In genomic region chr4:174036111-174036510, GRCh38 we compare ENCODE assay signal across 27 cellular contexts.
A peak's percentile ranks its signal among the peaks of the same experiment; 100 is the strongest.
DNase-seq lines count a peak whose midpoint lies in the region; ATAC-seq and TF ChIP-seq lines count a peak whose summit lies in the region.
"Had no signal": no experiment of that assay in that cellular context is flagged by ENCODE, and none has a peak within 500 bp of the region (broad histone marks: within the 10 kb centered on the region; RNA-seq: fewer than 3 reads in every experiment).

No MANE protein-coding gene starts in this region.

- no peaks in the 10 kb centered on the region for H3K4me1 Mint-ChIP-seq in activated T-helper 2 cell treated with anti-CD3 and anti-CD28 coated beads, Interferon-gamma antibody, Interleukin-2, Interleukin-4, amounts not matched to agents 10 μg/mL and 5 μg/mL and 100 μg/mL, durations not matched to agents 14 hours and 24 hours and 36 hours (ENCODE audit: low read depth)
- H3K4me1 Mint-ChIP-seq: activated B cell treated with CpG ODN at 0.5 μM for 24 hours; activated T-helper 17 cell treated with anti-CD3 and anti-CD28 coated beads, Interleukin-2, amount 50 U/mL, for 72 hours; stimulated activated naive B cell treated with anti-CD40 and anti-IgM and Interleukin-4, amounts not matched to agents 10 μg/mL and 1 μg/mL and 100 μg/mL, for 72 hours had no signal

- intact Hi-C loops in activated T-helper 2 cell treated with anti-CD3 and anti-CD28 coated beads, Interferon-gamma antibody, Interleukin-2, Interleukin-4, amounts not matched to agents 10 μg/mL and 5 μg/mL and 100 μg/mL, durations not matched to agents 14 hours and 24 hours and 36 hours (cut with micrococcal nuclease) = no loop called here
- intact Hi-C loops in stomach (cut with DNase I; ENCODE audit: low total_unique reads) = no loop called here
- intact Hi-C loops in lower leg skin (cut with DNase I; ENCODE audit: low total_unique reads) = no loop called here

- H3K9me3 Mint-ChIP-seq in activated T-helper 2 cell treated with anti-CD3 and anti-CD28 coated beads, Interferon-gamma antibody, Interleukin-2, Interleukin-4, amounts not matched to agents 10 μg/mL and 5 μg/mL and 100 μg/mL, durations not matched to agents 14 hours and 24 hours and 36 hours = no peaks in the 10 kb centered on the region
- H3K9me3 Mint-ChIP-seq: activated B cell treated with CpG ODN at 0.5 μM for 24 hours; activated naive CD4-positive, alpha-beta T cell treated with anti-CD3 and anti-CD28 coated beads, Interleukin-2, amount 50 U/mL, for 72 hours; activated T-helper 17 cell treated with anti-CD3 and anti-CD28 coated beads, Interleukin-2, amount 50 U/mL, for 72 hours; dendritic cell treated with granulocyte-macrophage colony-stimulating factor and Interleukin-4, amounts not matched to agents 40 ng/mL and 50 ng/mL, for 4 days; nephron progenitor cell; stimulated activated naive B cell treated with anti-CD40 and anti-IgM and Interleukin-4, amounts not matched to agents 10 μg/mL and 1 μg/mL and 100 μg/mL, for 72 hours had no signal

- no peak for TF ChIP-seq EP300 in stomach (IDR thresholded peaks at IDR 0.05)

- TF ChIP-seq CTCF in stomach (IDR thresholded peaks at IDR 0.05) = no peak
- no peak for TF ChIP-seq CTCF in lower leg skin (IDR thresholded peaks at IDR 0.05)

- no peaks in the 10 kb centered on the region for H3K36me3 ChIP-seq in stomach
- H3K36me3 ChIP-seq: BLaER1, pancreas, vagina had no signal

- no peak overlapping the region for H3K27ac Mint-ChIP-seq in activated T-helper 2 cell treated with anti-CD3 and anti-CD28 coated beads, Interferon-gamma antibody, Interleukin-2, Interleukin-4, amounts not matched to agents 10 μg/mL and 5 μg/mL and 100 μg/mL, durations not matched to agents 14 hours and 24 hours and 36 hours
- H3K27ac Mint-ChIP-seq: activated B cell treated with CpG ODN at 0.5 μM for 24 hours; activated naive CD4-positive, alpha-beta T cell treated with anti-CD3 and anti-CD28 coated beads, Interleukin-2, amount 50 U/mL, for 72 hours; activated T-helper 17 cell treated with anti-CD3 and anti-CD28 coated beads, Interleukin-2, amount 50 U/mL, for 72 hours; dendritic cell treated with granulocyte-macrophage colony-stimulating factor and Interleukin-4, amounts not matched to agents 40 ng/mL and 50 ng/mL, for 4 days; nephron progenitor cell; stimulated activated naive B cell treated with anti-CD40 and anti-IgM and Interleukin-4, amounts not matched to agents 10 μg/mL and 1 μg/mL and 100 μg/mL, for 72 hours had no signal

- H3K36me3 Mint-ChIP-seq in activated T-helper 2 cell treated with anti-CD3 and anti-CD28 coated beads, Interferon-gamma antibody, Interleukin-2, Interleukin-4, amounts not matched to agents 10 μg/mL and 5 μg/mL and 100 μg/mL, durations not matched to agents 14 hours and 24 hours and 36 hours (ENCODE audit: low read depth) = no peaks in the 10 kb centered on the region
- H3K36me3 Mint-ChIP-seq: activated naive CD4-positive, alpha-beta T cell treated with anti-CD3 and anti-CD28 coated beads, Interleukin-2, amount 50 U/mL, for 72 hours; stimulated activated naive B cell treated with anti-CD40 and anti-IgM and Interleukin-4, amounts not matched to agents 10 μg/mL and 1 μg/mL and 100 μg/mL, for 72 hours had no signal

- no peaks in the 10 kb centered on the region for H3K4me1 ChIP-seq in stomach
- H3K4me1 ChIP-seq: BLaER1, pancreas, vagina had no signal

- 33 to 51% (median 41%) methylated on average over 2 of the region's 2 CpGs for WGBS in stomach, 5 donors
- WGBS in lower leg skin, 2 donors = 62 to 72% methylated on average over 2 of the region's 2 CpGs

- no peaks in the 10 kb centered on the region for H3K27me3 ChIP-seq in stomach
- H3K27me3 ChIP-seq: BLaER1, pancreas, vagina had no signal

- H3K9me3 ChIP-seq in stomach = no peaks in the 10 kb centered on the region
- H3K9me3 ChIP-seq: BLaER1, pancreas, vagina had no signal

- no peaks in the 10 kb centered on the region for H3K27me3 Mint-ChIP-seq in activated T-helper 2 cell treated with anti-CD3 and anti-CD28 coated beads, Interferon-gamma antibody, Interleukin-2, Interleukin-4, amounts not matched to agents 10 μg/mL and 5 μg/mL and 100 μg/mL, durations not matched to agents 14 hours and 24 hours and 36 hours (ENCODE audit: low read depth)
- H3K27me3 Mint-ChIP-seq: activated B cell treated with CpG ODN at 0.5 μM for 24 hours; stimulated activated naive B cell treated with anti-CD40 and anti-IgM and Interleukin-4, amounts not matched to agents 10 μg/mL and 1 μg/mL and 100 μg/mL, for 72 hours had no signal

- no peak for TF ChIP-seq POLR2A in stomach (IDR thresholded peaks at IDR 0.05)
- TF ChIP-seq POLR2A in lower leg skin (IDR thresholded peaks at IDR 0.05) = no peak

- ATAC-seq in HG03095 (IDR thresholded peaks at IDR 0.05; ENCODE audit: unreplicated experiment) = no peak
- ATAC-seq: activated naive CD4-positive, alpha-beta T cell treated with anti-CD3 and anti-CD28 coated beads, Interleukin-2, amount 50 U/mL, for 72 hours; activated T-helper 17 cell treated with anti-CD3 and anti-CD28 coated beads, Interleukin-2, amount 50 U/mL, for 72 hours; pancreas; right cardiac atrium; Right ventricle myocardium inferior; stimulated activated naive B cell treated with anti-CD40 and anti-IgM and Interleukin-4, amounts not matched to agents 10 μg/mL and 1 μg/mL and 100 μg/mL, for 72 hours had no signal

- H3K27ac ChIP-seq in stomach = no peak overlapping the region
- H3K27ac ChIP-seq: BLaER1, pancreas, vagina had no signal

- H3K4me3 Mint-ChIP-seq in activated T-helper 2 cell treated with anti-CD3 and anti-CD28 coated beads, Interferon-gamma antibody, Interleukin-2, Interleukin-4, amounts not matched to agents 10 μg/mL and 5 μg/mL and 100 μg/mL, durations not matched to agents 14 hours and 24 hours and 36 hours (ENCODE audit: low read depth) = no peak overlapping the region
- H3K4me3 Mint-ChIP-seq: activated B cell treated with CpG ODN at 0.5 μM for 24 hours; activated T-helper 17 cell treated with anti-CD3 and anti-CD28 coated beads, Interleukin-2, amount 50 U/mL, for 72 hours; dendritic cell treated with granulocyte-macrophage colony-stimulating factor and Interleukin-4, amounts not matched to agents 40 ng/mL and 50 ng/mL, for 4 days; nephron progenitor cell; stimulated activated naive B cell treated with anti-CD40 and anti-IgM and Interleukin-4, amounts not matched to agents 10 μg/mL and 1 μg/mL and 100 μg/mL, for 72 hours had no signal

- no peak overlapping the region for H3K4me3 ChIP-seq in stomach
- no peak overlapping the region for H3K4me3 ChIP-seq in lower leg skin (ENCODE audit: low read depth, poor library complexity, severe bottlenecking)
- H3K4me3 ChIP-seq: BLaER1, lung, pancreas, vagina had no signal

- peak; percentile 13 for DNase-seq in A172 (ENCODE audit: low spot score)
- peak; percentile 1 for DNase-seq in EH (ENCODE audit: low read depth)
- peak; percentile 7 for DNase-seq in NCI-H1092 (lab: John Stamatoyannopoulos, UW)
- peak; percentile 25 for DNase-seq in amniotic epithelial cell (ENCODE audit: low read depth)
- DNase-seq in activated T-helper 2 cell treated with anti-CD3 and anti-CD28 coated beads, Interferon-gamma antibody, Interleukin-2, Interleukin-4, amounts not matched to agents 10 μg/mL and 5 μg/mL and 100 μg/mL, durations not matched to agents 14 hours and 24 hours and 36 hours (ENCODE audit: low spot score) = no peak
- DNase-seq in stomach = no peak
- DNase-seq in lower leg skin (ENCODE audit: low spot score in 2 of 2) = no peak
- DNase-seq: activated B cell treated with CpG ODN at 0.5 μM for 24 hours; activated CD4-positive, alpha-beta T cell treated with anti-CD3 and anti-CD28 coated beads, Interleukin-2, amount 50 U/mL, for 4 hours; activated CD8-positive, alpha-beta memory T cell treated with anti-CD3 and anti-CD28 coated beads, Interleukin-2, amount 50 U/mL, for 4 hours; Caco-2; central memory CD4-positive, alpha-beta T cell; Karpas-422; NCI-H82; nephron progenitor cell; pancreas; stimulated activated CD4-positive, alpha-beta T cell treated with anti-CD3 and anti-CD28 coated beads, Interleukin-4, amount 100 ng/mL, for 24 hours; stimulated activated naive B cell treated with anti-CD40 and anti-IgM and Interleukin-4, amounts not matched to agents 10 μg/mL and 1 μg/mL and 100 μg/mL, for 72 hours had no signal

Comparison
In these comparisons a context has a peak if more than half of its experiments do, and no peak if none do; other contexts are left out.
1. DNase-seq: peak in A172 (single experiment), EH (single experiment), NCI-H1092 (single experiment) and amniotic epithelial cell (single experiment); none in activated T-helper 2 cell treated with anti-CD3 and anti-CD28 coated beads, Interferon-gamma antibody, Interleukin-2, Interleukin-4, amounts not matched to agents 10 μg/mL and 5 μg/mL and 100 μg/mL, durations not matched to agents 14 hours and 24 hours and 36 hours (single experiment), stomach (single experiment) and lower leg skin (0 of 2).